ENCODE assay signal across 8 cellular contexts in genomic region chr10:96395931-96396877, GRCh38. TPM values are rescaled to one million over a fixed set of nuclear protein-coding genes. Genes with fewer than 3 reads are reported as not detected.
DNase-seq lines count a peak whose midpoint lies in the region; ATAC-seq and TF ChIP-seq lines count a peak whose summit lies in the region.

No MANE protein-coding gene starts in this region.

- CTCF ChIA-PET in activated naive CD4-positive, alpha-beta T cell treated with anti-CD3 and anti-CD28 coated beads for 36 hours (lab: Charles Lee), result interaction anchor here (0.6 to 4.1 kb wide), 13 partner anchors 10 to 1644 kb away, joined by 3 to 20 read pairs (median 4); partner anchors contain the start of gene TLL2

- H3K4me1 Mint-ChIP-seq in activated naive CD4-positive, alpha-beta T cell treated with anti-CD3 and anti-CD28 coated beads for 36 hours (ENCODE audit: low read depth), result no peaks in the 10 kb centered on the region
- no peaks in the 10 kb centered on the region for H3K4me1 Mint-ChIP-seq in glutamatergic neuron (ENCODE audit: low read depth, unreplicated experiment)

- no peaks in the 10 kb centered on the region for H3K4me1 ChIP-seq in parathyroid adenoma
- H3K4me1 ChIP-seq in upper lobe of right lung, result no peaks in the 10 kb centered on the region

- no peak overlapping the region for H3K9ac ChIP-seq in parathyroid adenoma

- intact Hi-C loops in activated naive CD4-positive, alpha-beta T cell treated with anti-CD3 and anti-CD28 coated beads for 36 hours (cut with micrococcal nuclease), result loop anchor here (1.0 to 5.0 kb wide), 7 partner anchors 21 to 631 kb away; partner anchors contain the start of genes PIK3AP1 and TLL2
- intact Hi-C loops in upper lobe of right lung (cut with DNase I), result loop anchor here (10.0 kb wide), 1 partner anchor 119 kb away; the partner anchor contains the start of gene TLL2

- H3K9me3 ChIP-seq in parathyroid adenoma (ENCODE audit: control insufficient read depth, low read length) (no peaks in the 10 kb centered on the region), upper lobe of right lung (no peaks in the 10 kb centered on the region)

- H3K36me3 Mint-ChIP-seq in activated naive CD4-positive, alpha-beta T cell treated with anti-CD3 and anti-CD28 coated beads for 36 hours (ENCODE audit: low read depth), result no peaks in the 10 kb centered on the region
- H3K36me3 Mint-ChIP-seq in glutamatergic neuron (ENCODE audit: unreplicated experiment), result no peaks in the 10 kb centered on the region

- DNase-seq in DMS79 treated with DMSO at 0.1 percent for 48 hours (lab: John Stamatoyannopoulos, UW) (peak; percentile 13), HT-29 (ENCODE audit: low spot score) (peak; percentile 71), SHP77 treated with DMSO at 0.1 percent for 48 hours (lab: John Stamatoyannopoulos, UW) (peak; percentile 22), glutamatergic neuron (peak; percentile 70), upper lobe of right lung (peak; percentile 77)
- peak; percentile 75 for DNase-seq in activated naive CD4-positive, alpha-beta T cell treated with anti-CD3 and anti-CD28 coated beads for 36 hours

- H3K4me2 ChIP-seq in parathyroid adenoma (ENCODE audit: low read length), result no peak overlapping the region

- H3K27ac ChIP-seq in parathyroid adenoma (no peak overlapping the region), upper lobe of right lung (no peak overlapping the region)

- H3K36me3 ChIP-seq in parathyroid adenoma (ENCODE audit: control insufficient read depth, insufficient read depth, low read length), result no peaks in the 10 kb centered on the region
- H3K36me3 ChIP-seq in upper lobe of right lung, result no peaks in the 10 kb centered on the region

- no peak overlapping the region for H3K27ac Mint-ChIP-seq in activated naive CD4-positive, alpha-beta T cell treated with anti-CD3 and anti-CD28 coated beads for 36 hours
- H3K27ac Mint-ChIP-seq in glutamatergic neuron (ENCODE audit: unreplicated experiment), result no peak overlapping the region

- H2AFZ ChIP-seq in parathyroid adenoma, result peak overlapping the region; percentile 6

- no peaks in the 10 kb centered on the region for H3K9me3 Mint-ChIP-seq in activated naive CD4-positive, alpha-beta T cell treated with anti-CD3 and anti-CD28 coated beads for 36 hours
- H3K9me3 Mint-ChIP-seq in glutamatergic neuron (ENCODE audit: unreplicated experiment), result peaks cover 2% of the 10 kb centered on the region

- H3K27me3 Mint-ChIP-seq in activated naive CD4-positive, alpha-beta T cell treated with anti-CD3 and anti-CD28 coated beads for 36 hours (ENCODE audit: low read depth), result peaks cover 15% of the 10 kb centered on the region
- H3K27me3 Mint-ChIP-seq in glutamatergic neuron (ENCODE audit: unreplicated experiment), result no peaks in the 10 kb centered on the region

- H3K4me3 ChIP-seq in parathyroid adenoma (ENCODE audit: low read depth, low read length), result no peak overlapping the region
- H3K4me3 ChIP-seq in upper lobe of right lung, result no peak overlapping the region

- H3K79me2 ChIP-seq in parathyroid adenoma, result no peaks in the 10 kb centered on the region

- H3K27me3 ChIP-seq in parathyroid adenoma (ENCODE audit: control insufficient read depth, insufficient read depth, low read length), result no peaks in the 10 kb centered on the region
- H3K27me3 ChIP-seq in upper lobe of right lung, result no peaks in the 10 kb centered on the region

- ATAC-seq in upper lobe of right lung, result peak; percentile 89
- ATAC-seq in GM21360 (IDR thresholded peaks at IDR 0.05; ENCODE audit: unreplicated experiment), result no peak

- H3K4me3 Mint-ChIP-seq in activated naive CD4-positive, alpha-beta T cell treated with anti-CD3 and anti-CD28 coated beads for 36 hours, result peak overlapping the region; percentile 28
- no peak overlapping the region for H3K4me3 Mint-ChIP-seq in glutamatergic neuron (ENCODE audit: unreplicated experiment)

- TF ChIP-seq CTCF in glutamatergic neuron (IDR thresholded peaks at IDR 0.05; ENCODE audit: partially characterized antibody, unreplicated experiment), result peak; percentile 83
- TF ChIP-seq CTCF in parathyroid adenoma (IDR thresholded peaks at IDR 0.05), result peak; percentile 85
- peak; percentile 84 for TF ChIP-seq CTCF in upper lobe of right lung (IDR thresholded peaks at IDR 0.05)

RNA-seq across cellular contexts. Expression of gene OPALIN, which starts 37.4 kb away (rescaled TPM):
- total RNA-seq in HT-29 (2014; rRNA removed; shearing (Covaris generic)), result not detected in 2 replicates
- not detected for total RNA-seq in activated naive CD4-positive, alpha-beta T cell treated with anti-CD3 and anti-CD28 coated beads for 36 hours
- total RNA-seq in glutamatergic neuron (ENCODE audit: unreplicated experiment) (not detected), upper lobe of right lung (not detected)

Comparison
In these comparisons a context has a peak if more than half of its experiments do, and no peak if none do; other contexts are left out.
1. DNase-seq: peak in every context shown above with its lines; median percentile 77 in upper lobe of right lung; 75 in activated naive CD4-positive, alpha-beta T cell treated with anti-CD3 and anti-CD28 coated beads for 36 hours; 71 in HT-29; 70 in glutamatergic neuron; 22 in SHP77 treated with DMSO at 0.1 percent for 48 hours; 13 in DMS79 treated with DMSO at 0.1 percent for 48 hours.